In the genomic region with DNA sequence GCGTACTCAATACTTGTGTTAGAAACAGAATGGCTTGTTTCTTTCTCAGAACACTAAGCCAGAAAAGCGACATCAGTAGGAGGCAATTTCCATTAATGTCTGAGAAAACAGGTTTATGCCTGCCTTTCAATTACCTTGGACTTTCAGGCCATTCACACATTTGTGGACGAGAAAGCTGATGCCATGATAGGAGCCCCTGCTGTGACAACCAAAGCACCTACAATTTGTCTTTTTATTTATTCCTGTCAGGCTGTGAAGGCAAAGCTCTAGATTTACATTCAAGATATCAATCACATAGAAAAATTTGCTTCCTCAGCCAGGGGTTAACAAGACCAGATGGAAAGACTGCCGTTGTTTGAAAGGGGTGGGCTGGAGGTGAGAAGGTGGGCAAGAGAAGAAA, we compare ENCODE assay signal across 19 cellular contexts.
"Had no signal": no experiment of that assay in that cellular context is flagged by ENCODE, and none has a peak within 500 bp of the region (broad histone marks: within the 10 kb centered on the region; RNA-seq: fewer than 3 reads in every experiment).

No MANE protein-coding gene starts in this region.

- H3K36me3 ChIP-seq: lower lobe of right lung, ovary, prostate gland had no signal

- ATAC-seq: activated T-cell treated with anti-CD3 and anti-CD28 coated beads, Interleukin-2, amount 50 U/mL, for 4 hours; left colon; lower lobe of right lung; naive thymus-derived CD8-positive, alpha-beta T cell; stimulated activated naive CD8-positive, alpha-beta T cell treated with anti-CD3 and anti-CD28 coated beads, Interleukin-15, Interleukin-2, amounts not matched to agents 100 U/mL and 50 U/mL, for 24 hours had no signal

- H3K27ac Mint-ChIP-seq: activated naive CD8-positive, alpha-beta T cell treated with anti-CD3 and anti-CD28 coated beads for 36 hours; activated T-helper 2 cell treated with anti-CD3 and anti-CD28 coated beads, Interferon-gamma antibody, Interleukin-2, Interleukin-4, amounts not matched to agents 10 μg/mL and 5 μg/mL and 100 μg/mL, durations not matched to agents 14 hours and 24 hours and 36 hours; mesothelial cell of epicardium; naive thymus-derived CD8-positive, alpha-beta T cell had no signal

- H3K9me3 Mint-ChIP-seq: activated naive CD8-positive, alpha-beta T cell treated with anti-CD3 and anti-CD28 coated beads for 36 hours; activated T-helper 2 cell treated with anti-CD3 and anti-CD28 coated beads, Interferon-gamma antibody, Interleukin-2, Interleukin-4, amounts not matched to agents 10 μg/mL and 5 μg/mL and 100 μg/mL, durations not matched to agents 14 hours and 24 hours and 36 hours had no signal

- H3K4me3 ChIP-seq: coronary artery, lower lobe of right lung, ovary, prostate gland had no signal

- DNase-seq: activated CD4-positive, alpha-beta T cell treated with anti-CD3 and anti-CD28 coated beads for 1 hour; activated CD4-positive, alpha-beta T cell treated with anti-CD3 and anti-CD28 coated beads, Interleukin-2, amount 50 U/mL, for 1 hour; activated CD8-positive, alpha-beta memory T cell treated with anti-CD3 and anti-CD28 coated beads for 24 hours; activated CD8-positive, alpha-beta memory T cell treated with anti-CD3 and anti-CD28 coated beads, Interleukin-2, amount 50 U/mL, for 4 hours; activated naive CD4-positive, alpha-beta T cell; activated naive CD8-positive, alpha-beta T cell treated with anti-CD3 and anti-CD28 coated beads for 36 hours; activated T-cell treated with anti-CD3 and anti-CD28 coated beads, Interleukin-2, amount 50 U/mL, for 4 hours; cerebellar nuclear complex; left colon; lower lobe of right lung; naive thymus-derived CD8-positive, alpha-beta T cell; ovary; stimulated activated CD4-positive, alpha-beta T cell treated with anti-CD3 and anti-CD28 coated beads, Interleukin-4, amount 100 ng/mL, for 4 hours; stimulated activated naive CD8-positive, alpha-beta T cell treated with anti-CD3 and anti-CD28 coated beads, Interleukin-15, Interleukin-2, amounts not matched to agents 100 U/mL and 50 U/mL, for 24 hours; T-helper 9 cell had no signal

- H3K27ac ChIP-seq: coronary artery, lower lobe of right lung, ovary, prostate gland had no signal

- H3K27me3 ChIP-seq: ovary had no signal

- H3K9me3 ChIP-seq: lower lobe of right lung, ovary, prostate gland had no signal

- H3K36me3 Mint-ChIP-seq: activated naive CD8-positive, alpha-beta T cell treated with anti-CD3 and anti-CD28 coated beads for 36 hours; mesothelial cell of epicardium had no signal

- H3K4me1 Mint-ChIP-seq: activated naive CD8-positive, alpha-beta T cell treated with anti-CD3 and anti-CD28 coated beads for 36 hours; mesothelial cell of epicardium; naive thymus-derived CD8-positive, alpha-beta T cell had no signal

- H3K4me3 Mint-ChIP-seq: activated naive CD8-positive, alpha-beta T cell treated with anti-CD3 and anti-CD28 coated beads for 36 hours; activated T-cell treated with anti-CD3 and anti-CD28 coated beads, Interleukin-2, amount 50 U/mL, for 4 hours; mesothelial cell of epicardium; naive thymus-derived CD8-positive, alpha-beta T cell had no signal

- H3K4me1 ChIP-seq: prostate gland had no signal
